10 cellular contexts compared by ENCODE assay signal in genomic region chr15:68930268-68931022, GRCh38. TPM values are rescaled to one million over a fixed set of nuclear protein-coding genes. Genes with fewer than 3 reads are reported as not detected.
DNase-seq lines count a peak whose midpoint lies in the region; ATAC-seq and TF ChIP-seq lines count a peak whose summit lies in the region.
"Had no signal": no experiment of that assay in that cellular context is flagged by ENCODE, and none has a peak within 500 bp of the region (broad histone marks: within the 10 kb centered on the region; RNA-seq: fewer than 3 reads in every experiment).

Gene SPESP1, plus strand, starts transcription at chr15:68930525. Its CDS starts 129 bp downstream, at chr15:68930654.

- intact Hi-C loops in mammary epithelial cell (cut with micrococcal nuclease) (no loop called here), lower lobe of right lung (cut with DNase I) (no loop called here)

- ATAC-seq in T-helper 17 cell (peak; percentile 85), lower lobe of right lung (peak; percentile 68 to 89), HG03135 (IDR thresholded peaks at IDR 0.05; ENCODE audit: unreplicated experiment) (no peak)

- no peaks in the 10 kb centered on the region for H3K4me1 Mint-ChIP-seq in T-helper 17 cell

- H3K36me3 ChIP-seq in mammary epithelial cell (ENCODE audit: insufficient read depth, low read length) (no peaks in the 10 kb centered on the region), lower lobe of right lung (no peaks in the 10 kb centered on the region)
- H3K36me3 ChIP-seq: BLaER1 had no signal

- H4K20me1 ChIP-seq in mammary epithelial cell (ENCODE audit: insufficient read depth, low read length) = no peaks in the 10 kb centered on the region
- H4K20me1 ChIP-seq: BLaER1 had no signal

- peak within 1 kb of the TSS; percentile 76 for H3K4me2 ChIP-seq in mammary epithelial cell (ENCODE audit: insufficient read depth, low read depth, low read length)
- H3K4me2 ChIP-seq: BLaER1 had no signal

- 77% methylated on average over 8 of the region's 72 CpGs for WGBS in mammary epithelial cell (ENCODE audit: low coverage, missing lambda C conversion rate)

- peak within 1 kb of the TSS; percentile 44 for H3K27ac ChIP-seq in 22Rv1
- peak within 1 kb of the TSS; percentile 37 for H3K27ac ChIP-seq in mammary epithelial cell (ENCODE audit: insufficient read depth, low read depth, low read length)
- no peak within 1 kb of the TSS for H3K27ac ChIP-seq in lower lobe of right lung
- H3K27ac ChIP-seq: BLaER1, SK-N-MC had no signal

- peaks cover 27% of the 10 kb centered on the region for H3K27me3 Mint-ChIP-seq in T-helper 17 cell

- in situ Hi-C loops in mammary epithelial cell (cut with MboI; ENCODE audit: low sequenced_read_pairs in 2 of 2) = no loop called here

- H3K9me3 ChIP-seq in T-helper 17 cell (ENCODE audit: control insufficient read depth, low read length, poor library complexity, severe bottlenecking) = no peaks in the 10 kb centered on the region
- peaks cover 5% of the 10 kb centered on the region for H3K9me3 ChIP-seq in mammary epithelial cell (replicated peaks; ENCODE audit: insufficient read depth, low read length)
- H3K9me3 ChIP-seq in lower lobe of right lung = no peaks in the 10 kb centered on the region

- dilution Hi-C loops in mammary epithelial cell (cut with HindIII; ENCODE audit: low sequenced_read_pairs) = no loop called here

- peaks cover 5% of the 10 kb centered on the region for H3K36me3 Mint-ChIP-seq in T-helper 17 cell (ENCODE audit: low read depth)

- no peak within 1 kb of the TSS for H3K27ac Mint-ChIP-seq in T-helper 17 cell

- H3K4me3 Mint-ChIP-seq in T-helper 17 cell = peak within 1 kb of the TSS; percentile 58

- H3K27me3 ChIP-seq in mammary epithelial cell (ENCODE audit: insufficient read depth, low read length) = no peaks in the 10 kb centered on the region
- H3K27me3 ChIP-seq in lower lobe of right lung (ENCODE audit: low read depth) = peaks cover 8% of the 10 kb centered on the region
- H3K27me3 ChIP-seq: BLaER1 had no signal

- CTCF ChIA-PET in mammary epithelial cell (lab: Charles Lee; ENCODE audit: low non-redundant PET) = no interaction called here

- H3K4me3 ChIP-seq in mammary epithelial cell (replicated peaks in 1 of 3; ENCODE audit: insufficient read depth in 1 of 3, low read depth in 2 of 3, low read length in 3 of 3) = peak within 1 kb of the TSS; percentile 51 to 75 (median 57)
- H3K4me3 ChIP-seq in lower lobe of right lung = peak within 1 kb of the TSS; percentile 51
- H3K4me3 ChIP-seq: BLaER1, SK-N-MC had no signal

- peak; percentile 11 to 37 (median 24) for DNase-seq in T-helper 17 cell
- no peak for DNase-seq in mammary epithelial cell
- DNase-seq in lower lobe of right lung = peak; percentile 60
- peak; percentile 16 for DNase-seq in stimulated activated CD8-positive, alpha-beta memory T cell treated with anti-CD3 and anti-CD28 coated beads, Interleukin-15, amount 100 ng/mL, for 48 hours (ENCODE audit: low read depth in 2 of 2)
- DNase-seq in NCI-H446 treated with DMSO at 0.1 percent for 48 hours (lab: John Stamatoyannopoulos, UW) = no peak
- DNase-seq in DMS53 treated with DMSO at 0.1 percent for 48 hours (lab: John Stamatoyannopoulos, UW; ENCODE audit: unreplicated experiment) = no peak

- H3K4me1 ChIP-seq in mammary epithelial cell (ENCODE audit: insufficient read depth, low read length) (peaks cover 5% of the 10 kb centered on the region), lower lobe of right lung (no peaks in the 10 kb centered on the region)

- BruUV-seq in mammary epithelial cell (replicated peaks; lab: Mats Ljungman, UMichigan) = no TSS peak

- peak within 1 kb of the TSS; percentile 81 for H2AFZ ChIP-seq in mammary epithelial cell (ENCODE audit: low read depth, low read length)

- H3K9ac ChIP-seq in mammary epithelial cell (ENCODE audit: insufficient read depth, low read length) = peak within 1 kb of the TSS; percentile 43
- H3K9ac ChIP-seq: BLaER1 had no signal

- peaks cover 21% of the 10 kb centered on the region for H3K79me2 ChIP-seq in mammary epithelial cell (ENCODE audit: insufficient read depth, low read length)

- TF ChIP-seq CTCF in 22Rv1 (IDR thresholded peaks at IDR 0.05) = no peak
- no peak for TF ChIP-seq CTCF in mammary epithelial cell (conservative IDR thresholded peaks at IDR 0.05 in 1 of 2, IDR thresholded peaks at IDR 0.05 in 1 of 2; ENCODE audit: extremely low read depth in 1 of 2, insufficient read depth in 1 of 2, low read depth in 1 of 2, low read length in 2 of 2)
- TF ChIP-seq CTCF in lower lobe of right lung (IDR thresholded peaks at IDR 0.05) = no peak

RNA-seq across cellular contexts. Expression of gene SPESP1, which starts in this region (rescaled TPM):
- not detected for total RNA-seq in T-helper 17 cell
- total RNA-seq in mammary epithelial cell = 1 to 10 TPM in 1 of 2 donors, not detected in 1; 9.2 TPM
- polyA plus RNA-seq in mammary epithelial cell = 12.8 TPM
- polyA minus RNA-seq in mammary epithelial cell = not detected
- 2.0 TPM for total RNA-seq in lower lobe of right lung

Comparison
In these comparisons a context has a peak if more than half of its experiments do, and no peak if none do; other contexts are left out.
1. Peak in DNase-seq and ATAC-seq in T-helper 17 cell; RNA of the gene not detected or under 1 TPM.
2. DNase-seq: peak in lower lobe of right lung (single experiment) and stimulated activated CD8-positive, alpha-beta memory T cell treated with anti-CD3 and anti-CD28 coated beads, Interleukin-15, amount 100 ng/mL, for 48 hours (2 of 2); none in mammary epithelial cell (single experiment), NCI-H446 treated with DMSO at 0.1 percent for 48 hours (single experiment) and DMS53 treated with DMSO at 0.1 percent for 48 hours (single experiment).